Comparison of ENCODE assay signal across 8 cellular contexts in the genomic region with DNA sequence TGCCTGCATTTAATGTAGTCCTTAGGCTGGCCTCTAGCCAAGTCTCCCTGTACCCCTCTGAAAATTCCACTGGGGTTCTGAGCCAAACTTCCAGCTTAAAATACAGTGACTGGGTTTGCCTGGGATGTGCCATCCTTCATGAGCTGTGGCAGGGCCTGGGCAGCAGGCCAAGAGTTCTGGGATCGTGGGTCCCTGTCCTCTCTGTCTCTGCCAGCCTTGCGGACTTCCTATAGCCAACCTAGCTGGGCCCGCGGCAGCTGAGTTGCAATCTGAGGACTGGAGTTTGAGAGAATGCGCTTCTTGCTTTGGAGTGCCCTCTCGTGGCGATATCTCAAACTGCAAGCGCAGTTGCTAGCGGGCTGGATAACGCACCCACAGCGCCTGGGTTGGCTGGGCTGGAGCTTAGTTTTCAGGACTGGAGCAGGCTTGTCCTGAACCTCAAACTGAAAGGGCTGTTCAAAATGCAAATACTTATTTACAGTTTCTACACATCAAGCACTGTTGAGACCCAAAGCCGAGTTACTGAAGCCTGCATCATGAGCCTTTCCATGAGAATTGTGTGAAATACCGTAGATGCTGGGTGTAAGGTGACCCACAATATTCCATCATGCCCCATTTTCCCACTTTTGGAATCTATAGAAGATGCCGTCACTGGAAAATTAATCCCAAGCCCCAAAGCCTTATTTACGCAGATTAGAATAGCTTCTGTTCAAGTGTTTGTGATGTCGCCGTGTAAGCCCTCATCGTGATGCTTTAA. TPM values are rescaled to one million over a fixed set of nuclear protein-coding genes. Genes with fewer than 3 reads are reported as not detected.
A peak's percentile ranks its signal among the peaks of the same experiment; 100 is the strongest.
DNase-seq lines count a peak whose midpoint lies in the region; ATAC-seq, FAIRE-seq and TF ChIP-seq lines count a peak whose summit lies in the region.

No MANE protein-coding gene starts in this region.

- no TSS peak for BruUV-seq in A673 (replicated peaks; lab: Mats Ljungman, UMichigan)

- H3K27ac Mint-ChIP-seq in activated CD4-positive, alpha-beta T cell treated with anti-CD3 and anti-CD28 coated beads for 36 hours: no peak overlapping the region

- no peaks in the 10 kb centered on the region for H3K27me3 ChIP-seq in A673 (replicated peaks; ENCODE audit: insufficient read depth, low read depth, low read length, poor library complexity)
- H3K27me3 ChIP-seq in liver (ENCODE audit: control insufficient read depth in 4 of 4, insufficient read depth in 4 of 4, low read length in 3 of 4): no peaks in the 10 kb centered on the region

- no peaks in the 10 kb centered on the region for H3K9me3 Mint-ChIP-seq in activated CD4-positive, alpha-beta T cell treated with anti-CD3 and anti-CD28 coated beads for 36 hours (ENCODE audit: low read depth)

- CTCF ChIA-PET in A673 (lab: Charles Lee): interaction anchor here (0.5 to 1.4 kb wide), 9 partner anchors 9 to 481 kb away, joined by 3 to 26 read pairs (median 4); a partner anchor contains a TSS
- CTCF ChIA-PET in activated CD4-positive, alpha-beta T cell treated with anti-CD3 and anti-CD28 coated beads for 36 hours (lab: Charles Lee): interaction anchor here (0.5 to 4.9 kb wide), 64 partner anchors 8 to 1009 kb away, joined by 3 to 76 read pairs (median 5); a partner anchor contains a TSS

- no peaks in the 10 kb centered on the region for H3K9me3 ChIP-seq in A673 (ENCODE audit: low read depth, low read length, poor library complexity, severe bottlenecking)
- H3K9me3 ChIP-seq in liver (ENCODE audit: control insufficient read depth in 4 of 4, low read length in 3 of 4): no peaks in the 10 kb centered on the region

- 29% methylated on average over 18 of the region's 18 CpGs for WGBS in liver

- POLR2A ChIA-PET in A673 (lab: Charles Lee; ENCODE audit: low non-redundant PET): interaction anchor here (0.5 kb wide), 2 partner anchors 11 to 139 kb away, joined by 3 to 6 read pairs; no protein-coding TSS in a partner anchor
- POLR2A ChIA-PET in activated CD4-positive, alpha-beta T cell treated with anti-CD3 and anti-CD28 coated beads for 36 hours (lab: Charles Lee): interaction anchor here (0.5 to 1.1 kb wide), 6 partner anchors 17 to 101 kb away, joined by 3 to 9 read pairs (median 3); no protein-coding TSS in a partner anchor

- intact Hi-C loops in A673 (cut with micrococcal nuclease; ENCODE audit: unreplicated experiment): loop anchor here (1.0 to 5.0 kb wide), 2 partner anchors 100 to 194 kb away; no protein-coding TSS in a partner anchor
- intact Hi-C loops in activated CD4-positive, alpha-beta T cell treated with anti-CD3 and anti-CD28 coated beads for 36 hours (cut with DNase I, micrococcal nuclease): loop anchor here (1.0 to 5.0 kb wide), 9 partner anchors 36 to 482 kb away; a partner anchor contains a TSS

- no peaks in the 10 kb centered on the region for H3K36me3 Mint-ChIP-seq in activated CD4-positive, alpha-beta T cell treated with anti-CD3 and anti-CD28 coated beads for 36 hours (ENCODE audit: low read depth)

- H3K4me1 ChIP-seq in A673 (ENCODE audit: insufficient read depth, low read length, poor library complexity, severe bottlenecking) (no peaks in the 10 kb centered on the region), liver (ENCODE audit: control insufficient read depth in 4 of 4, insufficient read depth in 4 of 4, low read length in 3 of 4) (peaks cover 0 to 1% (median 0%) of the 10 kb centered on the region in 4 donors)

- peak; percentile 58 for ATAC-seq in HG03108 (IDR thresholded peaks at IDR 0.05; ENCODE audit: unreplicated experiment)
- ATAC-seq in activated CD4-positive, alpha-beta T cell treated with anti-CD3 and anti-CD28 coated beads for 36 hours: peak; percentile 90

- no peak overlapping the region for H3K4me3 Mint-ChIP-seq in activated CD4-positive, alpha-beta T cell treated with anti-CD3 and anti-CD28 coated beads for 36 hours

- peaks cover 6% of the 10 kb centered on the region for H3K27me3 Mint-ChIP-seq in activated CD4-positive, alpha-beta T cell treated with anti-CD3 and anti-CD28 coated beads for 36 hours

- H3K27ac ChIP-seq in A673 (ENCODE audit: low read depth, low read length, poor library complexity, severe bottlenecking): no peak overlapping the region
- no peak overlapping the region for H3K27ac ChIP-seq in liver (ENCODE audit: low read depth in 1 of 2, low read length in 2 of 2)

- H3K4me3 ChIP-seq in A673 (ENCODE audit: low read depth, low read length, poor library complexity, severe bottlenecking) (no peak overlapping the region), choroid plexus epithelial cell (ENCODE audit: low read depth, low read length) (no peak overlapping the region), liver (ENCODE audit: low read depth in 1 of 3, low read length in 3 of 3) (no peak overlapping the region)

- peak; percentile 97 for FAIRE-seq in GM18507 (lab: Jason Lieb, UNC)

- H3K4me1 Mint-ChIP-seq in activated CD4-positive, alpha-beta T cell treated with anti-CD3 and anti-CD28 coated beads for 36 hours: peaks cover 5% of the 10 kb centered on the region

- H3K9ac ChIP-seq in liver (ENCODE audit: low read depth in 1 of 2, low read length in 2 of 2): no peak overlapping the region

- H3K36me3 ChIP-seq in A673 (ENCODE audit: insufficient read depth, low read length, poor library complexity, severe bottlenecking) (no peaks in the 10 kb centered on the region), liver (ENCODE audit: control insufficient read depth in 4 of 4, insufficient read depth in 3 of 4, low read depth in 1 of 4, low read length in 3 of 4) (no peaks in the 10 kb centered on the region)

- DNase-seq in A673 (ENCODE audit: low spot score) (peak; percentile 89), GM18507 (ENCODE audit: extremely low spot score, insufficient read length, low read depth) (peak; percentile 67), NCI-H510A treated with DMSO at 0.1 percent for 48 hours (lab: John Stamatoyannopoulos, UW) (peak; percentile 75), choroid plexus epithelial cell (ENCODE audit: low read depth) (peak; percentile 88)
- DNase-seq in activated CD4-positive, alpha-beta T cell treated with anti-CD3 and anti-CD28 coated beads for 36 hours: peak; percentile 93
- DNase-seq in stimulated activated CD4-positive, alpha-beta T cell treated with anti-CD3 and anti-CD28 coated beads, TNF-alpha, amount 100 ng/mL, for 24 hours (ENCODE audit: low read depth in 3 of 3): peak; percentile 71 to 86 (median 79)

- peak; percentile 95 to 99 for TF ChIP-seq RAD21 in liver (IDR thresholded peaks at IDR 0.05)

- TF ChIP-seq CTCF in A673 (conservative IDR thresholded peaks at IDR 0.05; ENCODE audit: low read depth, low read length) (peak; percentile 96), choroid plexus epithelial cell (conservative IDR thresholded peaks at IDR 0.05; ENCODE audit: low read depth, low read length) (peak; percentile 99), liver (IDR thresholded peaks at IDR 0.05; ENCODE audit: low read depth, low read length, missing input control) (peak; percentile 99)

TF ChIP-seq in liver, 16 proteins besides CTCF, POLR2A, EP300 and RAD21 (continues in another document):
- TF ChIP-seq NR2F2 (IDR thresholded peaks at IDR 0.05): no peak
- no peak for TF ChIP-seq TAF1 (conservative IDR thresholded peaks at IDR 0.05)
- TF ChIP-seq, protein P1, sequence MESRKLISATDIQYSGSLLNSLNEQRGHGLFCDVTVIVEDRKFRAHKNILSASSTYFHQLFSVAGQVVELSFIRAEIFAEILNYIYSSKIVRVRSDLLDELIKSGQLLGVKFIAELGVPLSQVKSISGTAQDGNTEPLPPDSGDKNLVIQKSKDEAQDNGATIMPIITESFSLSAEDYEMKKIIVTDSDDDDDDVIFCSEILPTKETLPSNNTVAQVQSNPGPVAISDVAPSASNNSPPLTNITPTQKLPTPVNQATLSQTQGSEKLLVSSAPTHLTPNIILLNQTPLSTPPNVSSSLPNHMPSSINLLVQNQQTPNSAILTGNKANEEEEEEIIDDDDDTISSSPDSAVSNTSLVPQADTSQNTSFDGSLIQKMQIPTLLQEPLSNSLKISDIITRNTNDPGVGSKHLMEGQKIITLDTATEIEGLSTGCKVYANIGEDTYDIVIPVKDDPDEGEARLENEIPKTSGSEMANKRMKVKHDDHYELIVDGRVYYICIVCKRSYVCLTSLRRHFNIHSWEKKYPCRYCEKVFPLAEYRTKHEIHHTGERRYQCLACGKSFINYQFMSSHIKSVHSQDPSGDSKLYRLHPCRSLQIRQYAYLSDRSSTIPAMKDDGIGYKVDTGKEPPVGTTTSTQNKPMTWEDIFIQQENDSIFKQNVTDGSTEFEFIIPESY (IDR thresholded peaks at IDR 0.05): no peak
- TF ChIP-seq, protein P2, sequence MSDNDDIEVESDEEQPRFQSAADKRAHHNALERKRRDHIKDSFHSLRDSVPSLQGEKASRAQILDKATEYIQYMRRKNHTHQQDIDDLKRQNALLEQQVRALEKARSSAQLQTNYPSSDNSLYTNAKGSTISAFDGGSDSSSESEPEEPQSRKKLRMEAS (IDR thresholded peaks at IDR 0.05): no peak
- no peak for TF ChIP-seq GABPA (IDR thresholded peaks at IDR 0.05 in 1 of 2, conservative IDR thresholded peaks at IDR 0.05 in 1 of 2)
- TF ChIP-seq FOXA1 (IDR thresholded peaks at IDR 0.05): no peak
- TF ChIP-seq HNF4A (conservative IDR thresholded peaks at IDR 0.05): no peak
- TF ChIP-seq SP1 (IDR thresholded peaks at IDR 0.05): no peak
- TF ChIP-seq RXRA (IDR thresholded peaks at IDR 0.05): no peak
- TF ChIP-seq, protein P3, sequence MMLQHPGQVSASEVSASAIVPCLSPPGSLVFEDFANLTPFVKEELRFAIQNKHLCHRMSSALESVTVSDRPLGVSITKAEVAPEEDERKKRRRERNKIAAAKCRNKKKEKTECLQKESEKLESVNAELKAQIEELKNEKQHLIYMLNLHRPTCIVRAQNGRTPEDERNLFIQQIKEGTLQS (IDR thresholded peaks at IDR 0.05): no peak
- no peak for TF ChIP-seq HNF4G (IDR thresholded peaks at IDR 0.05)

RNA-seq across cellular contexts. Expression of a gene that starts 7.3 kb away (rescaled TPM):
- total RNA-seq in A673 (2021) (12.4 and 13.4 TPM in 2 replicates), liver (1 to 10 TPM; 1.7 to 6.1 TPM)
- total RNA-seq in activated CD4-positive, alpha-beta T cell treated with anti-CD3 and anti-CD28 coated beads for 36 hours: 10 to 100 TPM; 57.3 to 66.9 TPM
- polyA plus RNA-seq in liver: 1 to 10 TPM; 6.0 to 7.2 TPM

RNA-seq across cellular contexts. Expression of a gene that starts 26.2 kb away (rescaled TPM):
- total RNA-seq in A673 (2021) (3.7 and 4.9 TPM in 2 replicates), liver (10 to 100 TPM; 12.7 to 25.8 TPM)
- total RNA-seq in activated CD4-positive, alpha-beta T cell treated with anti-CD3 and anti-CD28 coated beads for 36 hours: 1 to 10 TPM; 3.0 to 3.1 TPM
- 100 to 1,000 TPM in 1 of 2 donors, 10 to 100 TPM in 1; 58.6 to 170 TPM for polyA plus RNA-seq in liver

RNA-seq across cellular contexts. Expression of a gene that starts 37.4 kb away (rescaled TPM):
- 0.88 and 1.2 TPM in 2 replicates for total RNA-seq in A673 (2021)
- 10 to 100 TPM; 21.4 TPM for total RNA-seq in activated CD4-positive, alpha-beta T cell treated with anti-CD3 and anti-CD28 coated beads for 36 hours
- 1 to 10 TPM in 1 of 2 donors, under 1 TPM in 1; 0.67 to 1.3 TPM for total RNA-seq in liver
- 1 to 10 TPM in 1 of 2 donors, under 1 TPM in 1; 0.52 to 2.4 TPM for polyA plus RNA-seq in liver

RNA-seq across cellular contexts. Expression of a gene that starts 55.6 kb away (rescaled TPM):
- total RNA-seq in A673 (2021): 14.7 and 17.5 TPM in 2 replicates
- 10 to 100 TPM; 22.3 to 27.1 TPM for total RNA-seq in activated CD4-positive, alpha-beta T cell treated with anti-CD3 and anti-CD28 coated beads for 36 hours
- 1 to 10 TPM; 3.7 to 4.4 TPM for total RNA-seq in liver
- polyA plus RNA-seq in liver: 1 to 10 TPM; 6.8 to 8.1 TPM

RNA-seq across cellular contexts. Expression of a gene that starts 55.8 kb away (rescaled TPM):
- 195 and 203 TPM in 2 replicates for total RNA-seq in A673 (2021)
- total RNA-seq in activated CD4-positive, alpha-beta T cell treated with anti-CD3 and anti-CD28 coated beads for 36 hours: 100 to 1,000 TPM; 259 to 390 TPM
- 10 to 100 TPM; 33.8 to 53.2 TPM for total RNA-seq in liver
- polyA plus RNA-seq in liver: 10 to 100 TPM; 42.5 to 59.7 TPM

Comparison
In these comparisons a context has a peak if more than half of its experiments do, and no peak if none do; other contexts are left out.
1. RNA of a gene that starts 37.4 kb away (total RNA-seq): 21.4 TPM in activated CD4-positive, alpha-beta T cell treated with anti-CD3 and anti-CD28 coated beads for 36 hours; 0.67 to 1.3 TPM in liver and 0.88 to 1.2 TPM in A673; every median in the first group is over 4 times any median in the second.
2. Peak in every context shown above with its lines, with median percentiles within 50 percentile points of each other: DNase-seq and CTCF ChIP-seq.